ENCODE assay signal across 22 cellular contexts in the genomic region with DNA sequence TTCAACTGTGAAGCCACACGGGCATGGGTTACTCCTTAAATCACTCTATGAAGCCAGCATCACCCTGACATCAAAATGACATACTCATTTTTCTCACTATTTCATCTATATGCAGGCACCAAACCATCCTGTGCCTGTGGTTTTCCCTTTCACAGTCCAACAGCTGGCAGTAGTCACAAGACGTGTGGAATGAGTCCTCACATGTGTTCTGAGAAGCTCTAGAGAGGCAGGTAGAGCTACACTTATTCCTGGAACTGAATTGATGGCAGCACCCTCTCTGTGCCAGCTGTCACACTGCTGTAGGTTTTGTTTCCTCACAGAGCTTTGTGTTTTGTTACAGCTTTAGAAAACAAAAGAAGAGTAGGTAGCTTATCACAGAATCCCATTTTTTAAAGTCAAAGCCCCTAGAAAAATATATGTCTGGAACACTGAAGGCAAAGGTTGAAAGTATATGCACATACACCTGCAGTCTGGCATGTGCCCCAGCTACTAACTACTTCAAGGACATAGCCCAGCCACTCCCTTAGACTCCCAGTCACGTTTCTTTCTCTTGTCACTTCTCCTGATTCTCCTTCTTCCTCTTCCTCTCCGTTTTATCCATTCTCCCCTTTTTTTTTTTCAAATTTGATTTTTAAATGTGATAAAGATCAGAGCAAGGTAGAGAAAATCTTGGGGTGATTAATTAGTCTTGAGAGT.
DNase-seq lines count a peak whose midpoint lies in the region; ATAC-seq and TF ChIP-seq lines count a peak whose summit lies in the region.
"Had no signal": no experiment of that assay in that cellular context is flagged by ENCODE, and none has a peak within 500 bp of the region (broad histone marks: within the 10 kb centered on the region; RNA-seq: fewer than 3 reads in every experiment).

No MANE protein-coding gene starts in this region.

- no peak for TF ChIP-seq EP300 in tibial nerve (IDR thresholded peaks at IDR 0.05)

- H3K4me3 ChIP-seq in tibial nerve, result no peak overlapping the region
- H3K4me3 ChIP-seq: BLaER1, breast epithelium, left ventricle myocardium inferior, tibial artery had no signal

- 58 to 67% methylated on average over 4 of the region's 4 CpGs for WGBS in tibial nerve, 2 donors

- H3K9me3 ChIP-seq in tibial nerve, result peaks cover 0 to 37% (median 10%) of the 10 kb centered on the region in 4 donors

- no peak for TF ChIP-seq POLR2A in tibial nerve (IDR thresholded peaks at IDR 0.05)

- no peaks in the 10 kb centered on the region for H3K27me3 ChIP-seq in tibial nerve
- H3K27me3 ChIP-seq: BLaER1, breast epithelium, tibial artery had no signal

- DNase-seq in NCI-H2227 (lab: John Stamatoyannopoulos, UW; ENCODE audit: unreplicated experiment) (peak; percentile 3), NCI-H2227 treated with DMSO at 0.1 percent for 48 hours (lab: John Stamatoyannopoulos, UW) (no peak), LHCN-M2 (ENCODE audit: low read depth) (peak; percentile 80), kidney tubule cell (ENCODE audit: low spot score) (peak; percentile 24), NCI-H2029 (lab: John Stamatoyannopoulos, UW) (no peak), tibial nerve (ENCODE audit: low spot score in 2 of 2) (no peak), hepatic stellate cell (ENCODE audit: low spot score) (no peak)
- DNase-seq: activated CD4-positive, alpha-beta T cell treated with anti-CD3 and anti-CD28 coated beads, Interleukin-2, amount 50 U/mL, for 48 hours; foreskin melanocyte; HCEC 1CT; left ventricle myocardium inferior; NCI-H1436; NCI-H345; NK-92 treated with Interleukin-12 subunit alpha and Interleukin-12 subunit beta, amount 100 ng/mL, for 24 hours; occipital lobe; retina; RPMI8226; tibial artery had no signal

- peaks cover 0 to 29% (median 0%) of the 10 kb centered on the region in 3 donors for H3K36me3 ChIP-seq in tibial nerve
- H3K36me3 ChIP-seq: BLaER1, breast epithelium, tibial artery had no signal

- ATAC-seq in GM19463 (IDR thresholded peaks at IDR 0.05; ENCODE audit: unreplicated experiment), result peak; percentile 70
- ATAC-seq: stimulated activated memory B cell treated with anti-CD40 and anti-IgM and Interleukin-4, amounts not matched to agents 10 μg/mL and 1 μg/mL and 100 μg/mL, for 72 hours had no signal

- H3K27ac ChIP-seq in tibial nerve, result no peak overlapping the region
- H3K27ac ChIP-seq: BLaER1, breast epithelium, left ventricle myocardium inferior, tibial artery had no signal

- no peaks in the 10 kb centered on the region for H3K4me1 ChIP-seq in tibial nerve
- H3K4me1 ChIP-seq: BLaER1, breast epithelium, left ventricle myocardium inferior, tibial artery had no signal

- no peak for TF ChIP-seq CTCF in tibial nerve (IDR thresholded peaks at IDR 0.05)

Comparison
In these comparisons a context has a peak if more than half of its experiments do, and no peak if none do; other contexts are left out.
1. DNase-seq: peak in NCI-H2227 (single experiment), LHCN-M2 (single experiment) and kidney tubule cell (single experiment); none in NCI-H2227 treated with DMSO at 0.1 percent for 48 hours (single experiment), NCI-H2029 (single experiment), tibial nerve (0 of 2) and hepatic stellate cell (single experiment).